Comparison of ENCODE assay signal across 19 cellular contexts in genomic region chr2:45923701-45924100, GRCh38.
DNase-seq lines count a peak whose midpoint lies in the region; ATAC-seq and TF ChIP-seq lines count a peak whose summit lies in the region.
"Had no signal": no experiment of that assay in that cellular context is flagged by ENCODE, and none has a peak within 500 bp of the region (broad histone marks: within the 10 kb centered on the region; RNA-seq: fewer than 3 reads in every experiment).

No MANE protein-coding gene starts in this region.

- H3K9me2 ChIP-seq in HCT116 (ENCODE audit: insufficient read depth) = no peaks in the 10 kb centered on the region
- no peaks in the 10 kb centered on the region for H3K9me2 ChIP-seq in PC-9 (ENCODE audit: insufficient read depth)

- H3K4me1 ChIP-seq in HCT116 (ENCODE audit: control insufficient read depth in 1 of 2, insufficient read depth in 2 of 2, low read length in 2 of 2) = peaks cover 24 to 26% of the 10 kb centered on the region in 2 experiments
- peaks cover 23% of the 10 kb centered on the region for H3K4me1 ChIP-seq in PC-9 (replicated peaks; ENCODE audit: insufficient read depth)
- peaks cover 35% of the 10 kb centered on the region for H3K4me1 ChIP-seq in BE2C

- H3K36me3 ChIP-seq in HCT116 (ENCODE audit: control insufficient read depth in 1 of 2, insufficient read depth in 2 of 2, low read length in 2 of 2) = no peaks in the 10 kb centered on the region
- no peaks in the 10 kb centered on the region for H3K36me3 ChIP-seq in PC-9 (ENCODE audit: low read depth)
- H3K36me3 ChIP-seq in BE2C = no peaks in the 10 kb centered on the region
- H3K36me3 ChIP-seq: Peyer's patch had no signal

- peak; percentile 79 for ATAC-seq in HCT116
- ATAC-seq in stimulated activated memory B cell treated with anti-CD40 and anti-IgM and Interleukin-4, amounts not matched to agents 10 μg/mL and 1 μg/mL and 100 μg/mL, for 72 hours = no peak
- no peak for ATAC-seq in GM19452 (IDR thresholded peaks at IDR 0.05; ENCODE audit: unreplicated experiment)

- no peak overlapping the region for H3K27ac ChIP-seq in HCT116 (ENCODE audit: low read depth, low read length)
- H3K27ac ChIP-seq in PC-9 = no peak overlapping the region
- H3K27ac ChIP-seq: Peyer's patch had no signal

- H3K36me3 Mint-ChIP-seq in stimulated activated memory B cell treated with anti-CD40 and anti-IgM and Interleukin-4, amounts not matched to agents 10 μg/mL and 1 μg/mL and 100 μg/mL, for 72 hours = no peaks in the 10 kb centered on the region

- CTCF ChIA-PET in HCT116 (lab: Charles Lee) (no interaction called here), PC-9 (lab: Charles Lee) (no interaction called here)

- peak overlapping the region; percentile 42 for H3K27ac Mint-ChIP-seq in stimulated activated memory B cell treated with anti-CD40 and anti-IgM and Interleukin-4, amounts not matched to agents 10 μg/mL and 1 μg/mL and 100 μg/mL, for 72 hours
- H3K27ac Mint-ChIP-seq: B cell; CD8-positive, alpha-beta memory T cell had no signal

- TF ChIP-seq CTCF in HCT116 (IDR thresholded peaks at IDR 0.05 in 2 of 3, conservative IDR thresholded peaks at IDR 0.05 in 1 of 3; ENCODE audit: borderline replicate concordance in 1 of 3, insufficient read depth in 1 of 3, low read depth in 2 of 3, low read length in 2 of 3) = no peak
- TF ChIP-seq CTCF in PC-9 (conservative IDR thresholded peaks at IDR 0.05) = no peak
- TF ChIP-seq CTCF in BE2C (IDR thresholded peaks at IDR 0.05; ENCODE audit: low read depth, low read length) = no peak

- no TSS peak for BruUV-seq in HCT116 (replicated peaks; lab: Mats Ljungman, UMichigan)
- BruUV-seq in PC-9 (replicated peaks; lab: Mats Ljungman, UMichigan) = no TSS peak

- no peaks in the 10 kb centered on the region for H3F3A ChIP-seq in PC-9 (ENCODE audit: insufficient read depth, low read depth)

- TF ChIP-seq RAD21 in HCT116 (IDR thresholded peaks at IDR 0.05; ENCODE audit: low read depth) = no peak

- no peak for TF ChIP-seq POLR2A in HCT116 (IDR thresholded peaks at IDR 0.05; ENCODE audit: borderline replicate concordance, extremely low read depth, insufficient read depth, insufficient read length)

- H3K27me3 Mint-ChIP-seq in stimulated activated memory B cell treated with anti-CD40 and anti-IgM and Interleukin-4, amounts not matched to agents 10 μg/mL and 1 μg/mL and 100 μg/mL, for 72 hours = no peaks in the 10 kb centered on the region
- H3K27me3 Mint-ChIP-seq: B cell; CD8-positive, alpha-beta memory T cell had no signal

- peaks cover 27% of the 10 kb centered on the region for H3K4me1 Mint-ChIP-seq in stimulated activated memory B cell treated with anti-CD40 and anti-IgM and Interleukin-4, amounts not matched to agents 10 μg/mL and 1 μg/mL and 100 μg/mL, for 72 hours

- 0 out of 2 replicates have a peak overlapping the region, but pooled peaks have one; percentile 16 for H3K9ac ChIP-seq in HCT116 (ENCODE audit: low read length)

- no peaks in the 10 kb centered on the region for H4K20me1 ChIP-seq in HCT116 (ENCODE audit: insufficient read depth)
- peaks cover 10% of the 10 kb centered on the region; the same call in 1 of the 2 replicates for H4K20me1 ChIP-seq in PC-9 (ENCODE audit: insufficient read depth)

- H3K27me3 ChIP-seq in HCT116 (ENCODE audit: insufficient read depth, low read length) (no peaks in the 10 kb centered on the region), PC-9 (ENCODE audit: insufficient read depth, low read depth) (no peaks in the 10 kb centered on the region), BE2C (no peaks in the 10 kb centered on the region)
- H3K27me3 ChIP-seq: Peyer's patch had no signal

- no peaks in the 10 kb centered on the region for H3K79me2 ChIP-seq in HCT116 (ENCODE audit: insufficient read depth, low read length)
- 0 out of 2 replicates have a peak, but pooled peaks cover 9% of the 10 kb centered on the region for H3K79me2 ChIP-seq in PC-9 (ENCODE audit: low read depth)

- H2AFZ ChIP-seq in HCT116 (ENCODE audit: low read depth, low read length, poor library complexity, severe bottlenecking) = no peak overlapping the region
- H2AFZ ChIP-seq in PC-9 = no peak overlapping the region

- intact Hi-C loops in HCT116 (cut with micrococcal nuclease) = no loop called here
- intact Hi-C loops in PC-9 (cut with micrococcal nuclease; ENCODE audit: unreplicated experiment) = loop anchor here (5.0 kb wide), 1 partner anchor 271 kb away; the partner anchor contains the start of gene PRKCE

- H3K4me3 Mint-ChIP-seq in stimulated activated memory B cell treated with anti-CD40 and anti-IgM and Interleukin-4, amounts not matched to agents 10 μg/mL and 1 μg/mL and 100 μg/mL, for 72 hours = no peak overlapping the region
- H3K4me3 Mint-ChIP-seq: B cell; CD8-positive, alpha-beta memory T cell had no signal

- RAD21 ChIA-PET in HCT116 (lab: Charles Lee; ENCODE audit: low non-redundant PET in 1 of 2, low total read pairs in 2 of 2, uncharacterized antibody in 2 of 2, unreplicated experiment in 2 of 2) = no interaction called here

- H3K9me3 Mint-ChIP-seq in stimulated activated memory B cell treated with anti-CD40 and anti-IgM and Interleukin-4, amounts not matched to agents 10 μg/mL and 1 μg/mL and 100 μg/mL, for 72 hours = no peaks in the 10 kb centered on the region
- H3K9me3 Mint-ChIP-seq: CD8-positive, alpha-beta memory T cell had no signal

- no peak for DNase-seq in HCT116 (ENCODE audit: low read depth, low spot score)
- DNase-seq in PC-9 = peak; percentile 73 to 87
- peak; percentile 48 for DNase-seq in glomerular visceral epithelial cell (ENCODE audit: extremely low spot score)
- no peak for DNase-seq in hypothalamus (lab: John Stamatoyannopoulos, UW)
- no peak for DNase-seq in BE2C
- DNase-seq: CD8-positive, alpha-beta memory T cell; DMS 273 treated with DMSO at 0.1 percent for 48 hours; EL; H7; Kasumi-1; NCI-H1417 treated with DMSO at 0.1 percent for 48 hours; NCI-H2029; NCI-H2171 treated with DMSO at 0.1 percent for 48 hours; NCI-H82; Peyer's patch; SIG-M5 had no signal

- no peaks in the 10 kb centered on the region for H3K9me3 ChIP-seq in HCT116 (ENCODE audit: control insufficient read depth in 1 of 2, insufficient read depth in 1 of 2, low read depth in 1 of 2, low read length in 2 of 2)
- no peaks in the 10 kb centered on the region for H3K9me3 ChIP-seq in PC-9 (ENCODE audit: insufficient read depth, low read depth)
- H3K9me3 ChIP-seq in BE2C = no peaks in the 10 kb centered on the region
- H3K9me3 ChIP-seq: Peyer's patch had no signal

- H3K4me3 ChIP-seq in HCT116 (replicated peaks in 1 of 2; ENCODE audit: low read depth in 1 of 2, low read length in 2 of 2) = no peak overlapping the region
- no peak overlapping the region for H3K4me3 ChIP-seq in PC-9
- H3K4me3 ChIP-seq in BE2C (ENCODE audit: low read depth, low read length) = no peak overlapping the region
- H3K4me3 ChIP-seq: Peyer's patch had no signal

- peak overlapping the region; percentile 54 for H3K4me2 ChIP-seq in HCT116 (ENCODE audit: low read length)
- H3K4me2 ChIP-seq in PC-9 = peak overlapping the region; percentile 40

- POLR2A ChIA-PET in HCT116 (lab: Charles Lee) (no interaction called here), PC-9 (lab: Charles Lee; ENCODE audit: unreplicated experiment) (no interaction called here)

TF ChIP-seq in HCT116, 20 proteins besides CTCF, POLR2A, EP300 and RAD21 (continues in another document):
- TF ChIP-seq ZNF274 (IDR thresholded peaks at IDR 0.05; ENCODE audit: low read depth, low read length) = no peak
- TF ChIP-seq SP1 (IDR thresholded peaks at IDR 0.05; ENCODE audit: low read depth) = no peak
- no peak for TF ChIP-seq ATF3 (IDR thresholded peaks at IDR 0.05)
- no peak for TF ChIP-seq MAX (IDR thresholded peaks at IDR 0.05)
- no peak for TF ChIP-seq ELF1 (IDR thresholded peaks at IDR 0.05; ENCODE audit: borderline replicate concordance, low read depth)
- no peak for TF ChIP-seq CEBPB (IDR thresholded peaks at IDR 0.05; ENCODE audit: low read depth)
- no peak for TF ChIP-seq TCF7L2 (IDR thresholded peaks at IDR 0.05; ENCODE audit: borderline replicate concordance, extremely low read depth, insufficient read depth, insufficient read length)
- TF ChIP-seq JUND (IDR thresholded peaks at IDR 0.05) = no peak
- TF ChIP-seq REST (IDR thresholded peaks at IDR 0.05; ENCODE audit: low read depth) = no peak

Comparison
In these comparisons a context has a peak if more than half of its experiments do, and no peak if none do; other contexts are left out.
1. DNase-seq: peak in PC-9 (2 of 2) and glomerular visceral epithelial cell (single experiment); none in HCT116 (single experiment), hypothalamus (0 of 51) and BE2C (single experiment).